16 cellular contexts compared by ENCODE assay signal in genomic region chr3:105801397-105801796, GRCh38.
DNase-seq lines count a peak whose midpoint lies in the region; ATAC-seq and TF ChIP-seq lines count a peak whose summit lies in the region.
"Had no signal": no experiment of that assay in that cellular context is flagged by ENCODE, and none has a peak within 500 bp of the region (broad histone marks: within the 10 kb centered on the region; RNA-seq: fewer than 3 reads in every experiment).

No MANE protein-coding gene starts in this region.

- POLR2A ChIA-PET in A673 (lab: Charles Lee; ENCODE audit: low non-redundant PET): no interaction called here

- H3K4me1 Mint-ChIP-seq in activated naive CD4-positive, alpha-beta T cell treated with anti-CD3 and anti-CD28 coated beads for 36 hours (ENCODE audit: low read depth): peaks cover 70% of the 10 kb centered on the region
- H3K4me1 Mint-ChIP-seq in activated naive CD8-positive, alpha-beta T cell treated with anti-CD3 and anti-CD28 coated beads for 36 hours: peaks cover 72% of the 10 kb centered on the region

- CTCF ChIA-PET in activated naive CD4-positive, alpha-beta T cell treated with anti-CD3 and anti-CD28 coated beads for 36 hours (lab: Charles Lee): interaction anchor here (0.5 to 0.6 kb wide), 2 partner anchors 13 to 37 kb away, joined by 3 to 5 read pairs; no protein-coding TSS in a partner anchor
- CTCF ChIA-PET in A673 (lab: Charles Lee): no interaction called here

- peaks cover 15 to 82% (median 61%) of the 10 kb centered on the region in 6 donors for H3K4me1 ChIP-seq in spleen
- peaks cover 33% of the 10 kb centered on the region for H3K4me1 ChIP-seq in A673 (ENCODE audit: insufficient read depth, low read length, poor library complexity, severe bottlenecking)

- peaks cover 31% of the 10 kb centered on the region for H3K36me3 Mint-ChIP-seq in activated naive CD4-positive, alpha-beta T cell treated with anti-CD3 and anti-CD28 coated beads for 36 hours (ENCODE audit: low read depth)
- H3K36me3 Mint-ChIP-seq in activated naive CD8-positive, alpha-beta T cell treated with anti-CD3 and anti-CD28 coated beads for 36 hours: peaks cover 81% of the 10 kb centered on the region

- ATAC-seq in HG02678 (IDR thresholded peaks at IDR 0.05; ENCODE audit: unreplicated experiment) (peak; percentile 40), HG02642 (IDR thresholded peaks at IDR 0.05; ENCODE audit: poor library complexity, unreplicated experiment) (no peak)

- BruUV-seq in A673 (replicated peaks; lab: Mats Ljungman, UMichigan): no TSS peak

- H3K27me3 Mint-ChIP-seq in activated naive CD4-positive, alpha-beta T cell treated with anti-CD3 and anti-CD28 coated beads for 36 hours (ENCODE audit: low read depth): no peaks in the 10 kb centered on the region
- no peaks in the 10 kb centered on the region for H3K27me3 Mint-ChIP-seq in activated naive CD8-positive, alpha-beta T cell treated with anti-CD3 and anti-CD28 coated beads for 36 hours

- no peak overlapping the region for H3K4me3 Mint-ChIP-seq in activated naive CD4-positive, alpha-beta T cell treated with anti-CD3 and anti-CD28 coated beads for 36 hours
- H3K4me3 Mint-ChIP-seq in activated naive CD8-positive, alpha-beta T cell treated with anti-CD3 and anti-CD28 coated beads for 36 hours: peak overlapping the region; percentile 14

- no peak overlapping the region for H3K4me3 ChIP-seq in spleen
- H3K4me3 ChIP-seq in A673 (ENCODE audit: low read depth, low read length, poor library complexity, severe bottlenecking): no peak overlapping the region

- no peak for TF ChIP-seq POLR2A in spleen (IDR thresholded peaks at IDR 0.05)

- H3K36me3 ChIP-seq in spleen (no peaks in the 10 kb centered on the region), A673 (ENCODE audit: insufficient read depth, low read length, poor library complexity, severe bottlenecking) (no peaks in the 10 kb centered on the region)

- H3K27ac ChIP-seq in spleen: peak overlapping the region in 7 of 8 donors; percentile 6 to 68 (median 40)
- no peak overlapping the region for H3K27ac ChIP-seq in A673 (ENCODE audit: low read depth, low read length, poor library complexity, severe bottlenecking)

- H3K9me3 Mint-ChIP-seq in activated naive CD4-positive, alpha-beta T cell treated with anti-CD3 and anti-CD28 coated beads for 36 hours: peaks cover under 1% of the 10 kb centered on the region
- peaks cover 13% of the 10 kb centered on the region for H3K9me3 Mint-ChIP-seq in activated naive CD8-positive, alpha-beta T cell treated with anti-CD3 and anti-CD28 coated beads for 36 hours

- no peaks in the 10 kb centered on the region for H3K9me3 ChIP-seq in spleen
- no peaks in the 10 kb centered on the region for H3K9me3 ChIP-seq in A673 (ENCODE audit: low read depth, low read length, poor library complexity, severe bottlenecking)

- H3K27me3 ChIP-seq in spleen (replicated peaks in 1 of 7) (no peaks in the 10 kb centered on the region), A673 (replicated peaks; ENCODE audit: insufficient read depth, low read depth, low read length, poor library complexity) (no peaks in the 10 kb centered on the region)

- intact Hi-C loops in activated naive CD4-positive, alpha-beta T cell treated with anti-CD3 and anti-CD28 coated beads for 36 hours (cut with micrococcal nuclease): loop anchor here (1.0 to 2.0 kb wide), 5 partner anchors 16 to 65 kb away; no protein-coding TSS in a partner anchor
- intact Hi-C loops in spleen (cut with DNase I; ENCODE audit: low total_unique reads) (no loop called here), A673 (cut with micrococcal nuclease; ENCODE audit: unreplicated experiment) (no loop called here)

- H3K27ac Mint-ChIP-seq in activated naive CD4-positive, alpha-beta T cell treated with anti-CD3 and anti-CD28 coated beads for 36 hours: peak overlapping the region; percentile 77
- H3K27ac Mint-ChIP-seq in activated naive CD8-positive, alpha-beta T cell treated with anti-CD3 and anti-CD28 coated beads for 36 hours: peak overlapping the region; percentile 88

- no peak for DNase-seq in activated naive CD4-positive, alpha-beta T cell treated with anti-CD3 and anti-CD28 coated beads for 36 hours
- DNase-seq in activated naive CD4-positive, alpha-beta T cell treated with anti-CD3 and anti-CD28 coated beads, Interleukin-2, amount 50 U/mL, for 16 hours: no peak
- peak; percentile 23 for DNase-seq in activated naive CD8-positive, alpha-beta T cell treated with anti-CD3 and anti-CD28 coated beads for 36 hours
- DNase-seq in spleen: no peak
- DNase-seq in NCI-H2107 (lab: John Stamatoyannopoulos, UW): no peak
- DNase-seq in A673 (ENCODE audit: low spot score): no peak
- DNase-seq: DMS79; effector CD8-positive, alpha-beta T cell; IMR-90; mesendoderm; NCI-H1417 treated with DMSO at 0.1 percent for 48 hours; retina; SHP77 treated with DMSO at 0.1 percent for 48 hours; trophoblast cell had no signal

- TF ChIP-seq CTCF in spleen (IDR thresholded peaks at IDR 0.05 in 8 of 11, conservative IDR thresholded peaks at IDR 0.05 in 3 of 11) (no peak), A673 (conservative IDR thresholded peaks at IDR 0.05; ENCODE audit: low read depth, low read length) (no peak)

- WGBS in spleen, 5 donors: 45 to 78% (median 55%) methylated on average over 2 of the region's 2 CpGs
